Comparison of ENCODE assay signal across 18 cellular contexts in genomic region chr12:2266666-2267623, GRCh38.
DNase-seq lines count a peak whose midpoint lies in the region; ATAC-seq and TF ChIP-seq lines count a peak whose summit lies in the region.
"Had no signal": no experiment of that assay in that cellular context is flagged by ENCODE, and none has a peak within 500 bp of the region (broad histone marks: within the 10 kb centered on the region; RNA-seq: fewer than 3 reads in every experiment).

No MANE protein-coding gene starts in this region.

- peak in 1 of 2 donors; percentile 40 for TF ChIP-seq RAD21 in liver (IDR thresholded peaks at IDR 0.05)

- H3K4me1 ChIP-seq in liver (ENCODE audit: control insufficient read depth in 4 of 4, insufficient read depth in 4 of 4, low read length in 3 of 4): peaks cover 4 to 14% (median 8%) of the 10 kb centered on the region in 4 donors
- H3K4me1 ChIP-seq in thoracic aorta (ENCODE audit: control insufficient read depth in 1 of 2, low read depth in 2 of 2): peaks cover 27 to 85% of the 10 kb centered on the region in 2 donors

- peak overlapping the region; percentile 96 for H3K27ac Mint-ChIP-seq in chondrocyte (ENCODE audit: unreplicated experiment)
- H3K27ac Mint-ChIP-seq: activated CD4-positive, alpha-beta memory T cell treated with anti-CD3 and anti-CD28 coated beads for 36 hours; activated T-helper 1 cell treated with anti-CD3 and anti-CD28 coated beads, Interleukin-12 subunit alpha, Interleukin-12 subunit beta, Interleukin-2, Interleukin-4 antibody, amounts not matched to agents 30 ng/mL and 10 ng/mL and 1 ng/mL, durations not matched to agents 14 hours and 24 hours and 36 hours; CD14-positive monocyte; stimulated activated naive B cell treated with anti-CD40 and anti-IgM and Interleukin-4, amounts not matched to agents 10 μg/mL and 1 μg/mL and 100 μg/mL, for 72 hours had no signal

- H3K4me1 Mint-ChIP-seq in chondrocyte (ENCODE audit: low read depth): no peaks in the 10 kb centered on the region
- H3K4me1 Mint-ChIP-seq: CD14-positive monocyte; stimulated activated naive B cell treated with anti-CD40 and anti-IgM and Interleukin-4, amounts not matched to agents 10 μg/mL and 1 μg/mL and 100 μg/mL, for 72 hours had no signal

- H3K36me3 ChIP-seq in liver (ENCODE audit: control insufficient read depth in 4 of 4, insufficient read depth in 3 of 4, low read depth in 1 of 4, low read length in 3 of 4) (no peaks in the 10 kb centered on the region), thoracic aorta (no peaks in the 10 kb centered on the region)

- 42% methylated on average over 13 of the region's 13 CpGs for WGBS in liver

- no peak overlapping the region for H3K4me3 ChIP-seq in liver (ENCODE audit: low read depth in 1 of 3, low read length in 3 of 3)
- H3K4me3 ChIP-seq in thoracic aorta: no peak overlapping the region
- H3K4me3 ChIP-seq: lung had no signal

- H3K27me3 ChIP-seq in liver (ENCODE audit: control insufficient read depth in 4 of 4, insufficient read depth in 4 of 4, low read length in 3 of 4): no peaks in the 10 kb centered on the region
- H3K27me3 ChIP-seq in thoracic aorta (replicated peaks; ENCODE audit: insufficient read depth): no peaks in the 10 kb centered on the region

- no peak overlapping the region for H3K27ac ChIP-seq in liver (ENCODE audit: low read depth in 1 of 2, low read length in 2 of 2)
- peak overlapping the region; percentile 86 for H3K27ac ChIP-seq in thoracic aorta

- H3K4me3 Mint-ChIP-seq in chondrocyte (ENCODE audit: unreplicated experiment): no peak overlapping the region
- H3K4me3 Mint-ChIP-seq: activated CD4-positive, alpha-beta memory T cell treated with anti-CD3 and anti-CD28 coated beads for 36 hours; activated T-helper 1 cell treated with anti-CD3 and anti-CD28 coated beads, Interleukin-12 subunit alpha, Interleukin-12 subunit beta, Interleukin-2, Interleukin-4 antibody, amounts not matched to agents 30 ng/mL and 10 ng/mL and 1 ng/mL, durations not matched to agents 14 hours and 24 hours and 36 hours; CD14-positive monocyte; neural crest cell; stimulated activated naive B cell treated with anti-CD40 and anti-IgM and Interleukin-4, amounts not matched to agents 10 μg/mL and 1 μg/mL and 100 μg/mL, for 72 hours had no signal

- ATAC-seq in thoracic aorta (ENCODE audit: insufficient number of reproducible peaks, low FRiP score, low read depth) (no peak), GM19023 (IDR thresholded peaks at IDR 0.05; ENCODE audit: unreplicated experiment) (no peak), HG02970 (IDR thresholded peaks at IDR 0.05; ENCODE audit: low FRiP score, unreplicated experiment) (no peak)
- ATAC-seq: esophagus mucosa; HCT116; stimulated activated naive B cell treated with anti-CD40 and anti-IgM and Interleukin-4, amounts not matched to agents 10 μg/mL and 1 μg/mL and 100 μg/mL, for 72 hours had no signal

- TF ChIP-seq CTCF in chondrocyte (IDR thresholded peaks at IDR 0.05): no peak
- TF ChIP-seq CTCF in liver (IDR thresholded peaks at IDR 0.05; ENCODE audit: low read depth, low read length, missing input control): no peak
- no peak for TF ChIP-seq CTCF in thoracic aorta (IDR thresholded peaks at IDR 0.05)

- H3K9ac ChIP-seq in liver (ENCODE audit: low read depth in 1 of 2, low read length in 2 of 2): no peak overlapping the region

- H3K9me3 ChIP-seq in liver (ENCODE audit: control insufficient read depth in 4 of 4, low read length in 3 of 4): no peaks in the 10 kb centered on the region
- H3K9me3 ChIP-seq in thoracic aorta: no peaks in the 10 kb centered on the region

- DNase-seq in NCI-H69 (lab: John Stamatoyannopoulos, UW) (peak; percentile 36), chondrocyte (ENCODE audit: low spot score) (no peak), thoracic aorta (ENCODE audit: low spot score) (no peak), inferior parietal cortex (ENCODE audit: extremely low spot score) (no peak)
- DNase-seq: activated CD4-positive, alpha-beta memory T cell treated with anti-CD3 and anti-CD28 coated beads for 36 hours; hypothalamus; KBM-7; NCI-H1105 treated with DMSO at 0.1 percent for 48 hours; stimulated activated naive B cell treated with anti-CD40 and anti-IgM and Interleukin-4, amounts not matched to agents 10 μg/mL and 1 μg/mL and 100 μg/mL, for 72 hours had no signal

- H3K36me3 Mint-ChIP-seq in chondrocyte (ENCODE audit: low read depth): no peaks in the 10 kb centered on the region
- H3K36me3 Mint-ChIP-seq: activated CD4-positive, alpha-beta memory T cell treated with anti-CD3 and anti-CD28 coated beads for 36 hours; CD14-positive monocyte; stimulated activated naive B cell treated with anti-CD40 and anti-IgM and Interleukin-4, amounts not matched to agents 10 μg/mL and 1 μg/mL and 100 μg/mL, for 72 hours had no signal

- no peaks in the 10 kb centered on the region for H3K9me3 Mint-ChIP-seq in chondrocyte (ENCODE audit: low read depth)
- H3K9me3 Mint-ChIP-seq: activated CD4-positive, alpha-beta memory T cell treated with anti-CD3 and anti-CD28 coated beads for 36 hours; activated T-helper 1 cell treated with anti-CD3 and anti-CD28 coated beads, Interleukin-12 subunit alpha, Interleukin-12 subunit beta, Interleukin-2, Interleukin-4 antibody, amounts not matched to agents 30 ng/mL and 10 ng/mL and 1 ng/mL, durations not matched to agents 14 hours and 24 hours and 36 hours; CD14-positive monocyte; neural crest cell; stimulated activated naive B cell treated with anti-CD40 and anti-IgM and Interleukin-4, amounts not matched to agents 10 μg/mL and 1 μg/mL and 100 μg/mL, for 72 hours had no signal

- H3K27me3 Mint-ChIP-seq in chondrocyte (ENCODE audit: low read depth): no peaks in the 10 kb centered on the region
- H3K27me3 Mint-ChIP-seq: activated CD4-positive, alpha-beta memory T cell treated with anti-CD3 and anti-CD28 coated beads for 36 hours; stimulated activated naive B cell treated with anti-CD40 and anti-IgM and Interleukin-4, amounts not matched to agents 10 μg/mL and 1 μg/mL and 100 μg/mL, for 72 hours had no signal

TF ChIP-seq in liver, 16 proteins besides CTCF, POLR2A, EP300 and RAD21:
- TF ChIP-seq SP1 (IDR thresholded peaks at IDR 0.05) (peak; percentile 93), NR2F2 (IDR thresholded peaks at IDR 0.05) (no peak), FOXA2 (IDR thresholded peaks at IDR 0.05) (peak; percentile 55), YY1 (IDR thresholded peaks at IDR 0.05) (peak; percentile 81), FOXA1 (IDR thresholded peaks at IDR 0.05) (peak; percentile 48), REST (IDR thresholded peaks at IDR 0.05) (peak; percentile 33), HNF4G (IDR thresholded peaks at IDR 0.05) (peak; percentile 72), JUND (IDR thresholded peaks at IDR 0.05) (peak in 1 of 2 donors; percentile 54), TAF1 (conservative IDR thresholded peaks at IDR 0.05) (no peak), HNF4A (conservative IDR thresholded peaks at IDR 0.05) (peak; percentile 92 to 95), RXRA (IDR thresholded peaks at IDR 0.05) (peak; percentile 81 to 95), EGR1 (IDR thresholded peaks at IDR 0.05; ENCODE audit: low read depth in 2 of 2) (no peak), GABPA (IDR thresholded peaks at IDR 0.05 in 1 of 2, conservative IDR thresholded peaks at IDR 0.05 in 1 of 2) (no peak), MAX (IDR thresholded peaks at IDR 0.05) (peak; percentile 90), ZBTB33 (IDR thresholded peaks at IDR 0.05) (peak; percentile 70)
TF ChIP-seq in liver: peak in this region for 11.

Comparison
In these comparisons a context has a peak if more than half of its experiments do, and no peak if none do; other contexts are left out.
1. H3K27ac ChIP-seq: peak in thoracic aorta (2 of 2); none in liver (0 of 2).